ENCODE assay signal across 25 cellular contexts in the genomic region with DNA sequence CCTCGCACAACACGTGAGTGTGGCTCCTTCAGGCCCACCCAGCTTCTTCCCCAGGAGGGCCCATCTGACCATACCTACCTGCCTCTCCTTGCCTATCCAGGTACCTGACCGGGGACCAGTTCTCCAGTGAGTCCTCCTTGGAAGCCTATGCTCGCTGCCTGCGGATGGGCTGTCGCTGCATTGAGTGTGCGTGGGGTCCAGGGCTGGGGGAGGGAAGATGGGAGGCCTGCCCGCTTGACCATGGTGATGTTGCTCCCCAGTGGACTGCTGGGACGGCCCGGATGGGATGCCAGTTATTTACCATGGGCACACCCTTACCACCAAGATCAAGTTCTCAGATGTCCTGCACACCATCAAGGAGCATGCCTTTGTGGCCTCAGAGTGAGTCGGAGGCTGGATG. TPM values are rescaled to one million over a fixed set of nuclear protein-coding genes. Genes with fewer than 3 reads are reported as not detected.
DNase-seq lines count a peak whose midpoint lies in the region; ATAC-seq and TF ChIP-seq lines count a peak whose summit lies in the region.
"Had no signal": no experiment of that assay in that cellular context is flagged by ENCODE, and none has a peak within 500 bp of the region (broad histone marks: within the 10 kb centered on the region; RNA-seq: fewer than 3 reads in every experiment).

No MANE protein-coding gene starts in this region.

- H3K79me1 ChIP-seq in neuronal stem cell (ENCODE audit: low read depth, low read length) = peaks cover 16% of the 10 kb centered on the region

- no peaks in the 10 kb centered on the region for H3K9me3 ChIP-seq in CD4-positive, CD25-positive, alpha-beta regulatory T cell (ENCODE audit: control insufficient read depth in 2 of 2, low read length in 2 of 2)
- no peaks in the 10 kb centered on the region for H3K9me3 ChIP-seq in CD4-positive, alpha-beta memory T cell (ENCODE audit: control insufficient read depth in 1 of 2, low read length in 2 of 2)
- peaks cover 0 to 2% of the 10 kb centered on the region in 2 donors for H3K9me3 ChIP-seq in neuronal stem cell (replicated peaks in 1 of 2; ENCODE audit: control insufficient read depth in 2 of 2, insufficient read depth in 1 of 2, low read depth in 1 of 2, low read length in 2 of 2)
- H3K9me3 ChIP-seq: BLaER1 treated with 17β-estradiol and CSF1 and Interleukin-3, amounts not matched to agents 10 nM and 100 nM; lower lobe of right lung; ovary; Peyer's patch; thoracic aorta had no signal

- H3K18ac ChIP-seq in neuronal stem cell (ENCODE audit: low read length) = no peak overlapping the region

- no peak overlapping the region for H2BK120ac ChIP-seq in neuronal stem cell (ENCODE audit: low read depth, low read length)

- H3K36me3 Mint-ChIP-seq in CD4-positive, CD25-positive, alpha-beta regulatory T cell = peaks cover 55% of the 10 kb centered on the region
- H3K36me3 Mint-ChIP-seq in CD4-positive, alpha-beta memory T cell = peaks cover 56 to 82% of the 10 kb centered on the region in 2 donors
- peaks cover 100% of the 10 kb centered on the region for H3K36me3 Mint-ChIP-seq in activated T-helper 17 cell treated with anti-CD3 and anti-CD28 coated beads, Interleukin-2, amount 50 U/mL, for 72 hours (ENCODE audit: low read depth)
- peaks cover 20% of the 10 kb centered on the region for H3K36me3 Mint-ChIP-seq in glutamatergic neuron (ENCODE audit: unreplicated experiment)

- peak overlapping the region; percentile 7 for H3K27ac ChIP-seq in CD4-positive, CD25-positive, alpha-beta regulatory T cell (ENCODE audit: insufficient read depth, low read length, poor library complexity, severe bottlenecking)
- H3K27ac ChIP-seq in CD4-positive, alpha-beta memory T cell (ENCODE audit: low read depth, low read length) = peak overlapping the region; percentile 10
- H3K27ac ChIP-seq in neuronal stem cell (replicated peaks; ENCODE audit: low read length) = no peak overlapping the region
- H3K27ac ChIP-seq: BLaER1 treated with 17β-estradiol and CSF1 and Interleukin-3, amounts not matched to agents 10 nM and 100 nM; lower lobe of right lung; ovary; Peyer's patch; thoracic aorta; WERI-Rb-1 had no signal

- DNase-seq in CD4-positive, CD25-positive, alpha-beta regulatory T cell = no peak
- no peak for DNase-seq in CD4-positive, alpha-beta memory T cell
- no peak for DNase-seq in glutamatergic neuron
- DNase-seq in HuH-7.5 (ENCODE audit: low spot score) = no peak
- DNase-seq in neuronal stem cell (ENCODE audit: low spot score) = no peak
- DNase-seq: activated CD4-positive, alpha-beta T cell treated with anti-CD3 and anti-CD28 coated beads for 48 hours; DMS79 treated with DMSO at 0.1 percent for 48 hours; GDM1; HCEC 1CT; kidney glomerular epithelial cell; lower lobe of right lung; NCI-H146; NCI-H2107; NCI-H774; ovary; Peyer's patch; SHP77 treated with DMSO at 0.1 percent for 48 hours; stimulated activated naive CD4-positive, alpha-beta T cell; WERI-Rb-1 had no signal

- no peak overlapping the region for H4K91ac ChIP-seq in neuronal stem cell (ENCODE audit: low read depth, low read length, poor library complexity)

- H3K14ac ChIP-seq in neuronal stem cell (ENCODE audit: low read length) = no peak overlapping the region

- no peak overlapping the region for H2BK15ac ChIP-seq in neuronal stem cell (ENCODE audit: low read length)

- H3K27me3 Mint-ChIP-seq in CD4-positive, CD25-positive, alpha-beta regulatory T cell = no peaks in the 10 kb centered on the region
- no peaks in the 10 kb centered on the region for H3K27me3 Mint-ChIP-seq in CD4-positive, alpha-beta memory T cell
- no peaks in the 10 kb centered on the region for H3K27me3 Mint-ChIP-seq in activated T-helper 17 cell treated with anti-CD3 and anti-CD28 coated beads, Interleukin-2, amount 50 U/mL, for 72 hours
- H3K27me3 Mint-ChIP-seq in glutamatergic neuron (ENCODE audit: unreplicated experiment) = peaks cover 12% of the 10 kb centered on the region

- H3K9me3 Mint-ChIP-seq in CD4-positive, CD25-positive, alpha-beta regulatory T cell = no peaks in the 10 kb centered on the region
- no peaks in the 10 kb centered on the region for H3K9me3 Mint-ChIP-seq in CD4-positive, alpha-beta memory T cell
- no peaks in the 10 kb centered on the region for H3K9me3 Mint-ChIP-seq in activated T-helper 17 cell treated with anti-CD3 and anti-CD28 coated beads, Interleukin-2, amount 50 U/mL, for 72 hours
- peaks cover 23% of the 10 kb centered on the region for H3K9me3 Mint-ChIP-seq in glutamatergic neuron (ENCODE audit: unreplicated experiment)
- H3K9me3 Mint-ChIP-seq: natural killer cell treated with Interleukin-12 subunit alpha and Interleukin-12 subunit beta and Interleukin-15 and Interleukin-18, amount 100 ng/mL, for 72 hours had no signal

- peaks cover 90% of the 10 kb centered on the region for H3K36me3 ChIP-seq in CD4-positive, CD25-positive, alpha-beta regulatory T cell (ENCODE audit: control insufficient read depth, insufficient read depth, low read length)
- H3K36me3 ChIP-seq in CD4-positive, alpha-beta memory T cell (ENCODE audit: insufficient read depth, low read length) = peaks cover 82% of the 10 kb centered on the region
- peaks cover 77 to 100% of the 10 kb centered on the region in 2 donors for H3K36me3 ChIP-seq in neuronal stem cell (replicated peaks in 1 of 2; ENCODE audit: control insufficient read depth in 2 of 2, insufficient read depth in 2 of 2, low read length in 2 of 2)
- H3K36me3 ChIP-seq: ovary had no signal

- no peak overlapping the region for H2BK5ac ChIP-seq in neuronal stem cell (ENCODE audit: low read length)

- no peak overlapping the region for H3K9ac ChIP-seq in neuronal stem cell (ENCODE audit: low read depth, low read length, poor library complexity)
- H3K9ac ChIP-seq: BLaER1 treated with 17β-estradiol and CSF1 and Interleukin-3, amounts not matched to agents 10 nM and 100 nM had no signal

- peaks cover 5 to 71% (median 29%) of the 10 kb centered on the region in 4 donors for H3K4me1 Mint-ChIP-seq in CD4-positive, CD25-positive, alpha-beta regulatory T cell
- peaks cover 37 to 78% (median 54%) of the 10 kb centered on the region in 4 donors for H3K4me1 Mint-ChIP-seq in CD4-positive, alpha-beta memory T cell
- H3K4me1 Mint-ChIP-seq in activated T-helper 17 cell treated with anti-CD3 and anti-CD28 coated beads, Interleukin-2, amount 50 U/mL, for 72 hours = peaks cover 51% of the 10 kb centered on the region
- peaks cover 7% of the 10 kb centered on the region for H3K4me1 Mint-ChIP-seq in glutamatergic neuron (ENCODE audit: low read depth, unreplicated experiment)

- H3K27ac Mint-ChIP-seq in CD4-positive, CD25-positive, alpha-beta regulatory T cell = peak overlapping the region in 2 of 3 donors; percentile 64 to 84
- H3K27ac Mint-ChIP-seq in CD4-positive, alpha-beta memory T cell = peak overlapping the region; percentile 11 to 98 (median 70)
- peak overlapping the region; percentile 87 for H3K27ac Mint-ChIP-seq in activated T-helper 17 cell treated with anti-CD3 and anti-CD28 coated beads, Interleukin-2, amount 50 U/mL, for 72 hours
- peak overlapping the region; percentile 35 for H3K27ac Mint-ChIP-seq in glutamatergic neuron (ENCODE audit: unreplicated experiment)
- H3K27ac Mint-ChIP-seq: natural killer cell treated with Interleukin-12 subunit alpha and Interleukin-12 subunit beta and Interleukin-15 and Interleukin-18, amount 100 ng/mL, for 72 hours had no signal

- no peak overlapping the region for H4K8ac ChIP-seq in neuronal stem cell (ENCODE audit: low read depth, low read length)

- no peak overlapping the region for H3K4ac ChIP-seq in neuronal stem cell (ENCODE audit: low read length)

- TF ChIP-seq CTCF in glutamatergic neuron (IDR thresholded peaks at IDR 0.05; ENCODE audit: partially characterized antibody, unreplicated experiment) = no peak

- no peak overlapping the region for H2AFZ ChIP-seq in neuronal stem cell (ENCODE audit: low read length)

- H3K4me3 ChIP-seq in CD4-positive, CD25-positive, alpha-beta regulatory T cell (ENCODE audit: low read depth, low read length) = no peak overlapping the region
- H3K4me3 ChIP-seq in CD4-positive, alpha-beta memory T cell (ENCODE audit: low read length in 2 of 2) = no peak overlapping the region
- no peak overlapping the region for H3K4me3 ChIP-seq in neuronal stem cell (ENCODE audit: low read length in 2 of 2)
- H3K4me3 ChIP-seq: BLaER1 treated with 17β-estradiol and CSF1 and Interleukin-3, amounts not matched to agents 10 nM and 100 nM; lower lobe of right lung; ovary; Peyer's patch; thoracic aorta had no signal

- H2BK12ac ChIP-seq in neuronal stem cell (ENCODE audit: low read length) = no peak overlapping the region

- ATAC-seq in CD4-positive, CD25-positive, alpha-beta regulatory T cell (ENCODE audit: low read depth in 2 of 2) = no peak
- ATAC-seq in activated T-helper 17 cell treated with anti-CD3 and anti-CD28 coated beads, Interleukin-2, amount 50 U/mL, for 72 hours (replicated peaks) = no peak
- ATAC-seq in HG03521 (IDR thresholded peaks at IDR 0.05; ENCODE audit: unreplicated experiment) (no peak), HG03108 (IDR thresholded peaks at IDR 0.05; ENCODE audit: unreplicated experiment) (no peak)
- ATAC-seq: lower lobe of right lung; natural killer cell treated with Interleukin-12 subunit alpha and Interleukin-12 subunit beta and Interleukin-15 and Interleukin-18, amount 100 ng/mL, for 72 hours had no signal

- CTCF ChIA-PET in CD4-positive, alpha-beta memory T cell (lab: Charles Lee; ENCODE audit: partially characterized antibody) = interaction anchor here (1.6 to 4.2 kb wide), 2 partner anchors 9 to 29 kb away, joined by 11 to 19 read pairs; no protein-coding TSS in a partner anchor

- POLR2A ChIA-PET in CD4-positive, alpha-beta memory T cell (lab: Charles Lee; ENCODE audit: partially characterized antibody) = no interaction called here

- intact Hi-C loops in CD4-positive, alpha-beta memory T cell (cut with micrococcal nuclease) = no loop called here

- WGBS in neuronal stem cell (ENCODE audit: extremely low coverage in 2 of 2, insufficient read length in 2 of 2, insufficient replicate concordance in 1 of 2), 2 donors = no CpG with 5 or more reads among the region's 11 CpGs

- H3K4me1 ChIP-seq in CD4-positive, CD25-positive, alpha-beta regulatory T cell (ENCODE audit: control insufficient read depth, insufficient read depth, low read length, poor library complexity, severe bottlenecking) = peaks cover 40% of the 10 kb centered on the region
- H3K4me1 ChIP-seq in CD4-positive, alpha-beta memory T cell (ENCODE audit: insufficient read depth, low read length) = peaks cover 55% of the 10 kb centered on the region
- no peaks in the 10 kb centered on the region for H3K4me1 ChIP-seq in neuronal stem cell (ENCODE audit: control insufficient read depth in 2 of 2, insufficient read depth in 1 of 2, low read depth in 1 of 2, low read length in 2 of 2)

- no peaks in the 10 kb centered on the region for H3K27me3 ChIP-seq in CD4-positive, CD25-positive, alpha-beta regulatory T cell (ENCODE audit: control insufficient read depth, insufficient read depth, low read length)
- no peaks in the 10 kb centered on the region for H3K27me3 ChIP-seq in CD4-positive, alpha-beta memory T cell (ENCODE audit: insufficient read depth, low read length)
- no peaks in the 10 kb centered on the region for H3K27me3 ChIP-seq in neuronal stem cell (ENCODE audit: control insufficient read depth in 3 of 3, insufficient read depth in 3 of 3, low read depth in 1 of 3, low read length in 3 of 3)
- H3K27me3 ChIP-seq: ovary, Peyer's patch had no signal

- H3K4me3 Mint-ChIP-seq in CD4-positive, CD25-positive, alpha-beta regulatory T cell = peak overlapping the region in 1 of 4 donors; percentile 64
- H3K4me3 Mint-ChIP-seq in CD4-positive, alpha-beta memory T cell = peak overlapping the region in 1 of 8 donors; percentile 21
- H3K4me3 Mint-ChIP-seq in activated T-helper 17 cell treated with anti-CD3 and anti-CD28 coated beads, Interleukin-2, amount 50 U/mL, for 72 hours = peak overlapping the region; percentile 27
- no peak overlapping the region for H3K4me3 Mint-ChIP-seq in glutamatergic neuron (ENCODE audit: unreplicated experiment)
- H3K4me3 Mint-ChIP-seq: natural killer cell treated with Interleukin-12 subunit alpha and Interleukin-12 subunit beta and Interleukin-15 and Interleukin-18, amount 100 ng/mL, for 72 hours had no signal

- no peak overlapping the region for H3K23ac ChIP-seq in neuronal stem cell (ENCODE audit: low read depth, low read length, poor library complexity)

- H3K4me2 ChIP-seq in neuronal stem cell (ENCODE audit: insufficient read depth, low read length, poor library complexity, severe bottlenecking) = no peak overlapping the region
- H3K4me2 ChIP-seq: BLaER1 treated with 17β-estradiol and CSF1 and Interleukin-3, amounts not matched to agents 10 nM and 100 nM had no signal

- H2AK5ac ChIP-seq in neuronal stem cell (ENCODE audit: low read depth, low read length) = no peak overlapping the region

RNA-seq across cellular contexts. Expression of gene PLCG1, which starts 26.5 kb away (rescaled TPM):
- 540 TPM for total RNA-seq in CD4-positive, CD25-positive, alpha-beta regulatory T cell
- 10 to 100 TPM; 30.4 to 36.1 (median 33.0) TPM for polyA plus RNA-seq in CD4-positive, CD25-positive, alpha-beta regulatory T cell
- total RNA-seq in CD4-positive, alpha-beta memory T cell = 100 to 1,000 TPM; 319 to 320 TPM
- polyA plus RNA-seq in CD4-positive, alpha-beta memory T cell = 10 to 100 TPM; 22.8 to 68.7 TPM
- total RNA-seq in activated T-helper 17 cell treated with anti-CD3 and anti-CD28 coated beads, Interleukin-2, amount 50 U/mL, for 72 hours = 100 to 1,000 TPM; 184 to 628 TPM
- total RNA-seq in glutamatergic neuron (ENCODE audit: unreplicated experiment) = 458 TPM
- polyA plus RNA-seq in neuronal stem cell (2013, experiment 1 of 2) = 138 TPM
- polyA plus RNA-seq in neuronal stem cell (2013, experiment 2 of 2) = 134 TPM

Comparison
In these comparisons a context has a peak if more than half of its experiments do, and no peak if none do; other contexts are left out.
1. H3K27ac Mint-ChIP-seq: peak in every context shown above with its lines; median percentile 87 in activated T-helper 17 cell treated with anti-CD3 and anti-CD28 coated beads, Interleukin-2, amount 50 U/mL, for 72 hours; 74 in CD4-positive, CD25-positive, alpha-beta regulatory T cell; 70 in CD4-positive, alpha-beta memory T cell; 35 in glutamatergic neuron.